ENCODE assay signal across 29 cellular contexts in genomic region chr4:110667670-110668069, GRCh38. TPM values are rescaled to one million over a fixed set of nuclear protein-coding genes. Genes with fewer than 3 reads are reported as not detected.
"Had no signal": no experiment of that assay in that cellular context is flagged by ENCODE, and none has a peak within 500 bp of the region (broad histone marks: within the 10 kb centered on the region; RNA-seq: fewer than 3 reads in every experiment).

No MANE protein-coding gene starts in this region.

- H3K4me1 ChIP-seq: gastroesophageal sphincter, heart left ventricle, lower lobe of right lung, neural progenitor cell, prostate gland, sigmoid colon, thyroid gland had no signal

- H3K9me3 ChIP-seq: gastroesophageal sphincter, heart left ventricle, lower lobe of right lung, prostate gland, sigmoid colon, stomach, thyroid gland had no signal

- H3K79me2 ChIP-seq: hepatocyte had no signal

- ATAC-seq: gastroesophageal sphincter, heart left ventricle, left cardiac atrium, left ventricle myocardium superior, lower lobe of right lung, right cardiac atrium had no signal

- DNase-seq: dermis blood vessel endothelial cell; effector memory CD4-positive, alpha-beta T cell; foreskin fibroblast; heart left ventricle; left cardiac atrium; left ventricle myocardium superior; lower lobe of right lung; naive B cell; right cardiac atrium; sigmoid colon; stimulated activated CD4-positive, alpha-beta T cell treated with anti-CD3 and anti-CD28 coated beads, Interleukin-12 subunit alpha, Interleukin-12 subunit beta, amount 100 ng/mL, for 4 hours; stimulated activated CD4-positive, alpha-beta T cell treated with anti-CD3 and anti-CD28 coated beads, Interleukin-1b, Interleukin-23, amount 100 ng/mL, for 48 hours; stimulated activated CD4-positive, alpha-beta T cell treated with anti-CD3 and anti-CD28 coated beads, Interleukin-4, amount 100 ng/mL, for 1 hour; stimulated activated CD8-positive, alpha-beta memory T cell treated with anti-CD3 and anti-CD28 coated beads, Interleukin-4, amount 100 ng/mL, for 48 hours; stimulated activated naive CD4-positive, alpha-beta T cell treated with Interleukin-2 at 50 U/mL for 16 hours; stomach; thyroid gland had no signal

- H3K36me3 ChIP-seq: cardiac muscle cell, gastroesophageal sphincter, heart left ventricle, lower lobe of right lung, neural progenitor cell, prostate gland, sigmoid colon, stomach, thyroid gland had no signal

- H2AFZ ChIP-seq: hepatocyte, neural progenitor cell had no signal

- H3K9ac ChIP-seq: neural progenitor cell had no signal

- H3K4me3 ChIP-seq: cardiac muscle cell, coronary artery, gastroesophageal sphincter, heart left ventricle, hepatocyte, lower lobe of right lung, neural progenitor cell, prostate gland, sigmoid colon, skin epidermis, stomach, thyroid gland had no signal

- FAIRE-seq: endothelial cell of umbilical vein, islet of Langerhans had no signal

- H3K4me2 ChIP-seq: hepatocyte, neural progenitor cell had no signal

- H3K27me3 ChIP-seq: cardiac muscle cell, gastroesophageal sphincter, hepatocyte, neural progenitor cell, sigmoid colon, stomach, thyroid gland had no signal

- H3K27ac ChIP-seq: cardiac muscle cell, coronary artery, gastroesophageal sphincter, heart left ventricle, hepatocyte, lower lobe of right lung, neural progenitor cell, prostate gland, sigmoid colon, skin epidermis, stomach, thyroid gland had no signal

RNA-seq across cellular contexts. Expression of gene PITX2, which starts 44.8 kb away (rescaled TPM):
- total RNA-seq: dermis blood vessel endothelial cell, lower lobe of right lung, mononuclear cell, osteocyte, temporal lobe, thyroid gland had no signal
